In the genomic region with DNA sequence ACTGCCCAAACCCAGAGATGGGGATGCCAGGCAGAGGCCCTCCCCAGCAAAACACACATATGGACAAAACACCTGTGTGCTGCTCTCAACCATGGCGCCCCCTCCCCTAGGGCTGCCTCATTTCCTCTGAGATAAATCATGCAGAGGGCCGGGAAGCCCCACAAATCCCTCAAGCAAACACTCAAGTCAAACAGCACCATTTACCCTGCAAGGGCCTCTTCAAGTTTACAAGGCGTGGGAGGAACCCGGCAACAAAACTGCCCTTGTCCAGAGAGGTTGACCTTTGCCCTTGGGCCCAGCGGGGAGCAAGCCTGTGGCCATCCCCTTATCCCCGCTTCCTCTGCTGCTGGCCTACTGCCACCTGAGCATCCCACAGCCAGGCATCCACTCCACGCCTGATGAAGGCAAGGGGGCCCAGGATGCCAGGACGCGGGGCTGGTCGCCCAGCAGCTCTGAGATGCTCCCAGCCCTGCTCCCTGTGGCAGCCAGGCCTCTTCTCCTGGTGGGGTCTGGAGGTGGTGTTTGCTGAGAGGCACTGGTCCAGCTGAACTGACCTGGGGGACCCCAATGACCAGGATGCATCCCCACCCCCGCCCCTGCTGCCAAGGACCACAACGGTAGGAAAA, we compare ENCODE assay signal across 12 cellular contexts.
DNase-seq lines count a peak whose midpoint lies in the region; TF ChIP-seq lines count a peak whose summit lies in the region.
"Had no signal": no experiment of that assay in that cellular context is flagged by ENCODE, and none has a peak within 500 bp of the region (broad histone marks: within the 10 kb centered on the region; RNA-seq: fewer than 3 reads in every experiment).

No MANE protein-coding gene starts in this region.

- peaks cover 17% of the 10 kb centered on the region for H3K4me1 ChIP-seq in cardiac muscle cell (ENCODE audit: low read depth)
- peaks cover 0 to 14% of the 10 kb centered on the region in 2 donors for H3K4me1 ChIP-seq in right atrium auricular region
- peaks cover 33% of the 10 kb centered on the region for H3K4me1 ChIP-seq in hepatocyte (ENCODE audit: insufficient read depth)

- H2AFZ ChIP-seq in hepatocyte = no peak overlapping the region

- TF ChIP-seq CTCF in cardiac muscle cell (IDR thresholded peaks at IDR 0.05; ENCODE audit: low read depth, low read length) (no peak), right atrium auricular region (IDR thresholded peaks at IDR 0.05) (no peak), hepatocyte (IDR thresholded peaks at IDR 0.05; ENCODE audit: poor library complexity) (no peak)

- DNase-seq in cardiac muscle cell (ENCODE audit: low read depth in 1 of 2, low spot score in 1 of 2) (peak; percentile 14 to 35), right atrium auricular region (ENCODE audit: low spot score) (no peak), NCI-H2196 (lab: John Stamatoyannopoulos, UW; ENCODE audit: unreplicated experiment) (peak; percentile 20), hepatocyte (ENCODE audit: low spot score) (peak; percentile 52), DMS153 (lab: John Stamatoyannopoulos, UW) (no peak), NCI-H345 (lab: John Stamatoyannopoulos, UW) (no peak)
- no peak for DNase-seq in stimulated activated CD4-positive, alpha-beta T cell treated with anti-CD3 and anti-CD28 coated beads, Interleukin-4, amount 100 ng/mL, for 4 hours
- DNase-seq in activated naive CD4-positive, alpha-beta T cell treated with anti-CD3 and anti-CD28 coated beads, Interleukin-2, amount 50 U/mL, for 16 hours = no peak
- DNase-seq: activated CD4-positive, alpha-beta T cell treated with anti-CD3 and anti-CD28 coated beads, Interleukin-2, amount 10 ng/mL, durations not matched to agents 24 days and 14 days; glutamatergic neuron; mammary epithelial cell; right lobe of liver had no signal

- peaks cover 13% of the 10 kb centered on the region for H3K79me2 ChIP-seq in hepatocyte

- H3K36me3 ChIP-seq in cardiac muscle cell (peaks cover 9% of the 10 kb centered on the region), right atrium auricular region (peaks cover 20% of the 10 kb centered on the region), hepatocyte (replicated peaks; ENCODE audit: insufficient read depth, low read depth) (no peaks in the 10 kb centered on the region)

- WGBS in hepatocyte (ENCODE audit: low lambda C conversion rate, missing lambda C conversion rate) = 43% methylated on average over 12 of the region's 12 CpGs

- H3K27me3 ChIP-seq in cardiac muscle cell (no peaks in the 10 kb centered on the region), right atrium auricular region (no peaks in the 10 kb centered on the region), hepatocyte (no peaks in the 10 kb centered on the region)
- H3K27me3 ChIP-seq: right lobe of liver had no signal

- H3K9me3 ChIP-seq in cardiac muscle cell (ENCODE audit: low read depth) = no peaks in the 10 kb centered on the region
- no peaks in the 10 kb centered on the region for H3K9me3 ChIP-seq in right atrium auricular region
- no peaks in the 10 kb centered on the region for H3K9me3 ChIP-seq in hepatocyte (ENCODE audit: low read depth)
- H3K9me3 ChIP-seq: right lobe of liver had no signal

- no peaks in the 10 kb centered on the region for H3K9me2 ChIP-seq in hepatocyte (replicated peaks; ENCODE audit: insufficient read depth)

- H3K27ac ChIP-seq in cardiac muscle cell (peak overlapping the region; percentile 82), right atrium auricular region (no peak overlapping the region), hepatocyte (peak overlapping the region; percentile 73)
- H3K27ac ChIP-seq: right lobe of liver had no signal

- H3K4me2 ChIP-seq in hepatocyte = no peak overlapping the region

- H3K4me3 ChIP-seq in cardiac muscle cell (no peak overlapping the region), right atrium auricular region (no peak overlapping the region), hepatocyte (no peak overlapping the region)
- H3K4me3 ChIP-seq: right lobe of liver had no signal

- H4K20me1 ChIP-seq in hepatocyte (ENCODE audit: insufficient read depth, poor library complexity, severe bottlenecking) = no peaks in the 10 kb centered on the region

Comparison
In these comparisons a context has a peak if more than half of its experiments do, and no peak if none do; other contexts are left out.
1. DNase-seq: peak in cardiac muscle cell (2 of 2), NCI-H2196 (single experiment) and hepatocyte (single experiment); none in right atrium auricular region (single experiment), DMS153 (single experiment), stimulated activated CD4-positive, alpha-beta T cell treated with anti-CD3 and anti-CD28 coated beads, Interleukin-4, amount 100 ng/mL, for 4 hours (0 of 2), activated naive CD4-positive, alpha-beta T cell treated with anti-CD3 and anti-CD28 coated beads, Interleukin-2, amount 50 U/mL, for 16 hours (single experiment) and NCI-H345 (single experiment).
2. H3K27ac ChIP-seq: peak in cardiac muscle cell (single experiment) and hepatocyte (single experiment); none in right atrium auricular region (0 of 2).